Comparison of ENCODE assay signal across 9 cellular contexts in genomic region chr15:100663066-100663465, GRCh38.
A peak's percentile ranks its signal among the peaks of the same experiment; 100 is the strongest.
DNase-seq lines count a peak whose midpoint lies in the region; ATAC-seq and TF ChIP-seq lines count a peak whose summit lies in the region.
"Had no signal": no experiment of that assay in that cellular context is flagged by ENCODE, and none has a peak within 500 bp of the region (broad histone marks: within the 10 kb centered on the region; RNA-seq: fewer than 3 reads in every experiment).

No MANE protein-coding gene starts in this region.

- no peak overlapping the region for H3K27ac ChIP-seq in dorsolateral prefrontal cortex

- peak; percentile 49 for ATAC-seq in sciatic nerve
- ATAC-seq in GM21737 (IDR thresholded peaks at IDR 0.05; ENCODE audit: unreplicated experiment): no peak
- ATAC-seq: naive thymus-derived CD4-positive, alpha-beta T cell had no signal

- 0 out of 2 replicates have a peak, but pooled peaks have one; percentile 15 for TF ChIP-seq CTCF in GM12875 (IDR thresholded peaks at IDR 0.05; ENCODE audit: borderline replicate concordance, insufficient read depth, low read depth, low read length)
- TF ChIP-seq CTCF in dorsolateral prefrontal cortex (IDR thresholded peaks at IDR 0.05 in 54 of 56, conservative IDR thresholded peaks at IDR 0.05 in 2 of 56; ENCODE audit: low read depth in 1 of 56, partially characterized antibody in 56 of 56): no peak

- intact Hi-C loops in sciatic nerve (cut with DNase I): no loop called here
- intact Hi-C loops in dorsolateral prefrontal cortex (cut with DNase I): no loop called here

- no peak overlapping the region for H3K4me3 ChIP-seq in GM12875 (ENCODE audit: low read depth, low read length)
- H3K4me3 ChIP-seq in dorsolateral prefrontal cortex: no peak overlapping the region

- H3K27me3 ChIP-seq in dorsolateral prefrontal cortex: peaks cover 0 to 11% (median 0%) of the 10 kb centered on the region in 45 donors

- peak; percentile 74 for DNase-seq in NCI-H2171 treated with DMSO at 0.1 percent for 48 hours (lab: John Stamatoyannopoulos, UW)
- DNase-seq in cerebellum (ENCODE audit: low spot score): peak; percentile 11
- no peak for DNase-seq in sciatic nerve (ENCODE audit: low spot score)
- no peak for DNase-seq in NCI-H1092 (lab: John Stamatoyannopoulos, UW)
- DNase-seq in dorsolateral prefrontal cortex: no peak
- DNase-seq: naive thymus-derived CD4-positive, alpha-beta T cell; NCI-H2107 had no signal

Comparison
In these comparisons a context has a peak if more than half of its experiments do, and no peak if none do; other contexts are left out.
1. DNase-seq: peak in NCI-H2171 treated with DMSO at 0.1 percent for 48 hours (single experiment) and cerebellum (single experiment); none in sciatic nerve (single experiment), NCI-H1092 (single experiment) and dorsolateral prefrontal cortex (0 of 10).